ENCODE assay signal across 8 cellular contexts in genomic region chr1:36342426-36343185, GRCh38. TPM values are rescaled to one million over a fixed set of nuclear protein-coding genes. Genes with fewer than 3 reads are reported as not detected.
DNase-seq lines count a peak whose midpoint lies in the region; ATAC-seq, FAIRE-seq and TF ChIP-seq lines count a peak whose summit lies in the region.

No MANE protein-coding gene starts in this region.

- no peak for TF ChIP-seq POLR2A in GM12891 (IDR thresholded peaks at IDR 0.05; ENCODE audit: low read depth, low read length)

- ATAC-seq in GM18870 (IDR thresholded peaks at IDR 0.05; ENCODE audit: unreplicated experiment) = no peak
- no peak for ATAC-seq in HG03442 (IDR thresholded peaks at IDR 0.05; ENCODE audit: unreplicated experiment)

- DNase-seq in A172 (ENCODE audit: low spot score) (peak; percentile 78), GM12891 (ENCODE audit: insufficient read length, low spot score) (peak; percentile 55), RPMI7951 (ENCODE audit: low read depth) (peak; percentile 84), right atrium auricular region (ENCODE audit: low spot score) (no peak)
- DNase-seq in activated naive CD8-positive, alpha-beta T cell treated with anti-CD3 and anti-CD28 coated beads, Interleukin-2, amount 50 U/mL, for 16 hours (ENCODE audit: low read depth, low spot score) = peak; percentile 25
- peak; percentile 40 to 43 for DNase-seq in stimulated activated CD4-positive, alpha-beta T cell treated with anti-CD3 and anti-CD28 coated beads, Interleukin-15, amount 100 ng/mL, for 1 hour (ENCODE audit: low read depth in 1 of 2, low spot score in 1 of 2)

- peak; percentile 46 to 78 for TF ChIP-seq CTCF in right atrium auricular region (IDR thresholded peaks at IDR 0.05)

- H3K27me3 ChIP-seq in right atrium auricular region = no peaks in the 10 kb centered on the region

- peak; percentile 69 for FAIRE-seq in GM12891 (lab: Jason Lieb, UNC)

- H3K27ac ChIP-seq in right atrium auricular region = no peak overlapping the region

- H3K9me3 ChIP-seq in right atrium auricular region = no peaks in the 10 kb centered on the region

- peaks cover 56% of the 10 kb centered on the region for H3K36me3 ChIP-seq in right atrium auricular region

- no peak overlapping the region for H3K4me3 ChIP-seq in right atrium auricular region

- H3K4me1 ChIP-seq in right atrium auricular region = peaks cover 0 to 36% of the 10 kb centered on the region in 2 donors

TF ChIP-seq in GM12891, 5 proteins besides CTCF, POLR2A, EP300 and RAD21:
- TF ChIP-seq SPI1 (IDR thresholded peaks at IDR 0.05; ENCODE audit: low read depth, low read length) = no peak
- TF ChIP-seq TAF1 (IDR thresholded peaks at IDR 0.05; ENCODE audit: low read depth, low read length) = no peak
- TF ChIP-seq POLR2AphosphoS5 (IDR thresholded peaks at IDR 0.05; ENCODE audit: low read depth, low read length) = no peak
- no peak for TF ChIP-seq PAX5 (IDR thresholded peaks at IDR 0.05; ENCODE audit: insufficient read depth, low read length, severe bottlenecking)
- no peak for TF ChIP-seq POU2F2 (IDR thresholded peaks at IDR 0.05; ENCODE audit: low read depth, low read length)

RNA-seq across cellular contexts. Expression of gene EVA1B, which starts 19.2 kb away (rescaled TPM):
- total RNA-seq in A172 (2014; rRNA removed; shearing (Covaris generic)) = 9.6 and 17.8 TPM in 2 replicates
- 7.6 TPM for polyA plus RNA-seq in GM12891 (2012; ENCODE audit: low read depth, missing spikeins)
- total RNA-seq in RPMI7951 (2014; rRNA removed; shearing (Covaris generic)) = 78.7 and 112 TPM in 2 replicates
- 10 to 100 TPM; 24.6 to 45.8 TPM for total RNA-seq in right atrium auricular region

RNA-seq across cellular contexts. Expression of gene SH3D21, which starts 36.4 kb away (rescaled TPM):
- total RNA-seq in A172 (2014; rRNA removed; shearing (Covaris generic)) = 0.98 TPM in 1 of 2 replicates, not detected in the other
- 11.7 TPM for polyA plus RNA-seq in GM12891 (2012; ENCODE audit: low read depth, missing spikeins)
- total RNA-seq in RPMI7951 (2014; rRNA removed; shearing (Covaris generic)) = 4.3 and 7.2 TPM in 2 replicates
- 1 to 10 TPM; 1.2 to 1.4 TPM for total RNA-seq in right atrium auricular region

RNA-seq across cellular contexts. Expression of gene STK40, which starts 43.1 kb away (rescaled TPM):
- total RNA-seq in A172 (2014; rRNA removed; shearing (Covaris generic)) = 13.8 and 17.1 TPM in 2 replicates
- polyA plus RNA-seq in GM12891 (2012; ENCODE audit: low read depth, missing spikeins) = 19.9 TPM
- total RNA-seq in RPMI7951 (2014; rRNA removed; shearing (Covaris generic)) = 16.7 and 18.2 TPM in 2 replicates
- total RNA-seq in right atrium auricular region = 10 to 100 TPM; 50.5 to 74.7 TPM

RNA-seq across cellular contexts. Expression of gene LSM10, which starts 55.1 kb away (rescaled TPM):
- 6.4 and 7.0 TPM in 2 replicates for total RNA-seq in A172 (2014; rRNA removed; shearing (Covaris generic))
- 47.3 TPM for polyA plus RNA-seq in GM12891 (2012; ENCODE audit: low read depth, missing spikeins)
- total RNA-seq in RPMI7951 (2014; rRNA removed; shearing (Covaris generic)) = 6.6 and 7.8 TPM in 2 replicates
- total RNA-seq in right atrium auricular region = 10 to 100 TPM; 55.3 to 59.9 TPM
